Comparison of ENCODE assay signal across 1 cellular context in the genomic region with DNA sequence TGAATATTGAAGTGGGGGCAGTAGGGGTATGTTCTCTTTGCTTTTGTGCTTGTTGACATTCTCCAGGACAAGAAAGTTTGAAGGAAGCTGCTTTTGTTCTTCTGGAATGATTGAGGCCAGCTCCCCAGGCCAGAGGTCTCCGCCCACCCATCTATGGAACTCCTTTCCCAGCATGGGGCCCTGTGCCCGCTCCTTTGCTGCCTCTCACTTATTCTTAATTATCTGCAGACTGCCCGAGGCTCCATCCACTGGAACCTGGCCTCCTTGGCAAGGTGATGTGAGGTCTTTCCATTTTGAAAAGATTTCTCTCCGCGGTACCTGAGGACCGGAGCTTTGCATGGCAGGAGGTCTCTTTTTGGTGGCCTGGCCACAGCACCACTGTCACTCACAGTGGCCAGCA.
TF ChIP-seq lines count a peak whose summit lies in the region.

No MANE protein-coding gene starts in this region.

TF ChIP-seq in WTC11, 78 proteins besides CTCF, POLR2A, EP300 and RAD21 (continued from another document):
- TF ChIP-seq, protein P1, sequence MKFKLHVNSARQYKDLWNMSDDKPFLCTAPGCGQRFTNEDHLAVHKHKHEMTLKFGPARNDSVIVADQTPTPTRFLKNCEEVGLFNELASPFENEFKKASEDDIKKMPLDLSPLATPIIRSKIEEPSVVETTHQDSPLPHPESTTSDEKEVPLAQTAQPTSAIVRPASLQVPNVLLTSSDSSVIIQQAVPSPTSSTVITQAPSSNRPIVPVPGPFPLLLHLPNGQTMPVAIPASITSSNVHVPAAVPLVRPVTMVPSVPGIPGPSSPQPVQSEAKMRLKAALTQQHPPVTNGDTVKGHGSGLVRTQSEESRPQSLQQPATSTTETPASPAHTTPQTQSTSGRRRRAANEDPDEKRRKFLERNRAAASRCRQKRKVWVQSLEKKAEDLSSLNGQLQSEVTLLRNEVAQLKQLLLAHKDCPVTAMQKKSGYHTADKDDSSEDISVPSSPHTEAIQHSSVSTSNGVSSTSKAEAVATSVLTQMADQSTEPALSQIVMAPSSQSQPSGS (CRISPR knock-in tag; IDR thresholded peaks at IDR 0.05; ENCODE audit: borderline replicate concordance, low read depth) = no peak
- no peak for TF ChIP-seq GABPB1 (CRISPR knock-in tag; IDR thresholded peaks at IDR 0.05)
- TF ChIP-seq FOXJ3 (CRISPR knock-in tag; IDR thresholded peaks at IDR 0.05; ENCODE audit: borderline replicate concordance) = no peak
- TF ChIP-seq, protein P2, sequence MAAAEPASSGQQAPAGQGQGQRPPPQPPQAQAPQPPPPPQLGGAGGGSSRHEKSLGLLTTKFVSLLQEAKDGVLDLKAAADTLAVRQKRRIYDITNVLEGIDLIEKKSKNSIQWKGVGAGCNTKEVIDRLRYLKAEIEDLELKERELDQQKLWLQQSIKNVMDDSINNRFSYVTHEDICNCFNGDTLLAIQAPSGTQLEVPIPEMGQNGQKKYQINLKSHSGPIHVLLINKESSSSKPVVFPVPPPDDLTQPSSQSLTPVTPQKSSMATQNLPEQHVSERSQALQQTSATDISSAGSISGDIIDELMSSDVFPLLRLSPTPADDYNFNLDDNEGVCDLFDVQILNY (CRISPR knock-in tag; IDR thresholded peaks at IDR 0.05) = no peak
- no peak for TF ChIP-seq NFATC4 (CRISPR knock-in tag; IDR thresholded peaks at IDR 0.05)
